Comparison of ENCODE assay signal across 21 cellular contexts in the genomic region with DNA sequence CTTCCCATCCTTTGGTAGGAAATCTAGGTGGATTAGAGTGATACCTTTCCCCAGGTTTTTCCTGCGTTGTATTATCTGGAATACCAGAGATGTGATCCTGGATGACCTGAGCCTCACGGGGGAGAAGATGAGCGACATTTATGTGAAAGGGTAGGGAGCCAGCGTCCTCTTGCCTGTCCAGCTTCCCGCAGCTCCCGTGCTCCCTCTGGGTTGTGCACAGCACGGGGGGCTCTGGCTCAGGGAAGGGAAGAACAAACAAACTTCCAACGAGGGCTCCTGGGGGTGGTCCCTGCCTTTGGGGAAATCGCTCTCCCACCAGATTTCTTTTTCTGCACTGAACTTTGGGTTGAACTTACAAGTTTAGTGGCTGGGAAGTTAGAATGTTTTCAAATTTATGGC.
DNase-seq lines count a peak whose midpoint lies in the region; ATAC-seq, FAIRE-seq and TF ChIP-seq lines count a peak whose summit lies in the region.
"Had no signal": no experiment of that assay in that cellular context is flagged by ENCODE, and none has a peak within 500 bp of the region (broad histone marks: within the 10 kb centered on the region; RNA-seq: fewer than 3 reads in every experiment).

No MANE protein-coding gene starts in this region.

- TF ChIP-seq POLR2A in spleen (IDR thresholded peaks at IDR 0.05) = no peak

- H3K27ac ChIP-seq in right atrium auricular region (no peak overlapping the region), kidney (ENCODE audit: low read depth in 2 of 2, low read length in 2 of 2) (no peak overlapping the region), spleen (no peak overlapping the region), GM23248 (no peak overlapping the region)
- H3K27ac ChIP-seq: A549, BLaER1 had no signal

- H3F3A ChIP-seq in GM23248 (ENCODE audit: insufficient read depth) = no peaks in the 10 kb centered on the region

- no peak for TF ChIP-seq CTCF in right atrium auricular region (IDR thresholded peaks at IDR 0.05)
- no peak for TF ChIP-seq CTCF in kidney (IDR thresholded peaks at IDR 0.05; ENCODE audit: borderline replicate concordance, extremely low read depth, insufficient read depth)
- TF ChIP-seq CTCF in spleen (IDR thresholded peaks at IDR 0.05 in 8 of 11, conservative IDR thresholded peaks at IDR 0.05 in 3 of 11) = no peak

- no peaks in the 10 kb centered on the region for H3K4me1 ChIP-seq in right atrium auricular region
- H3K4me1 ChIP-seq in kidney (ENCODE audit: control insufficient read depth in 1 of 2, insufficient read depth in 1 of 2, low read depth in 1 of 2, low read length in 2 of 2) = no peaks in the 10 kb centered on the region
- peaks cover 0 to 19% (median 5%) of the 10 kb centered on the region in 6 donors for H3K4me1 ChIP-seq in spleen
- H3K4me1 ChIP-seq in GM23248 (ENCODE audit: insufficient read depth) = no peaks in the 10 kb centered on the region
- H3K4me1 ChIP-seq: A549, BLaER1, HAP-1 had no signal

- no peaks in the 10 kb centered on the region for H3K27me3 ChIP-seq in right atrium auricular region
- H3K27me3 ChIP-seq in spleen (replicated peaks in 1 of 7) = no peaks in the 10 kb centered on the region
- no peaks in the 10 kb centered on the region for H3K27me3 ChIP-seq in GM23248 (replicated peaks; ENCODE audit: insufficient read depth)
- H3K27me3 ChIP-seq: BLaER1 had no signal

- DNase-seq in left ventricle myocardium superior = peak; percentile 5
- no peak for DNase-seq in right atrium auricular region (ENCODE audit: low spot score)
- peak; percentile 40 for DNase-seq in ecto neural progenitor cell (ENCODE audit: low spot score)
- DNase-seq in kidney = peak; percentile 48
- DNase-seq in spleen = peak; percentile 59
- DNase-seq in GM23248 = no peak
- DNase-seq in KBM-7 = no peak
- no peak for DNase-seq in T-helper 2 cell treated with Interferon-gamma antibody and Interleukin-4, amounts not matched to agents 5 μg/mL and 100 μg/mL, for 36 hours (ENCODE audit: low spot score)
- DNase-seq: AML-193; CD4-positive, CD25-positive, alpha-beta regulatory T cell; DMS153; DMS79 treated with DMSO at 0.1 percent for 48 hours; EL; GOT3 had no signal

- intact Hi-C loops in left ventricle myocardium superior (cut with micrococcal nuclease) = no loop called here
- intact Hi-C loops in kidney (cut with DNase I) = no loop called here
- intact Hi-C loops in spleen (cut with DNase I; ENCODE audit: low total_unique reads) = no loop called here

- no peaks in the 10 kb centered on the region for H3K79me2 ChIP-seq in GM23248 (ENCODE audit: insufficient read depth)

- no peaks in the 10 kb centered on the region for H3K27me3 Mint-ChIP-seq in T-helper 2 cell treated with Interferon-gamma antibody and Interleukin-4, amounts not matched to agents 5 μg/mL and 100 μg/mL, for 36 hours (ENCODE audit: low read depth)
- H3K27me3 Mint-ChIP-seq: CD4-positive, CD25-positive, alpha-beta regulatory T cell had no signal

- no peak overlapping the region for H3K4me2 ChIP-seq in GM23248 (ENCODE audit: unreplicated experiment)
- H3K4me2 ChIP-seq: A549, BLaER1 had no signal

- H3K9me3 Mint-ChIP-seq in T-helper 2 cell treated with Interferon-gamma antibody and Interleukin-4, amounts not matched to agents 5 μg/mL and 100 μg/mL, for 36 hours = no peaks in the 10 kb centered on the region
- H3K9me3 Mint-ChIP-seq: IgD-negative memory B cell had no signal

- no peak overlapping the region for H2AFZ ChIP-seq in GM23248

- no peaks in the 10 kb centered on the region for H3K36me3 Mint-ChIP-seq in T-helper 2 cell treated with Interferon-gamma antibody and Interleukin-4, amounts not matched to agents 5 μg/mL and 100 μg/mL, for 36 hours (ENCODE audit: low read depth)
- H3K36me3 Mint-ChIP-seq: CD4-positive, CD25-positive, alpha-beta regulatory T cell; IgD-negative memory B cell had no signal

- no peaks in the 10 kb centered on the region for H4K20me1 ChIP-seq in GM23248 (ENCODE audit: insufficient read depth)
- H4K20me1 ChIP-seq: BLaER1 had no signal

- no peak overlapping the region for H3K27ac Mint-ChIP-seq in T-helper 2 cell treated with Interferon-gamma antibody and Interleukin-4, amounts not matched to agents 5 μg/mL and 100 μg/mL, for 36 hours
- H3K27ac Mint-ChIP-seq: IgD-negative memory B cell had no signal

- H3K4me3 Mint-ChIP-seq in T-helper 2 cell treated with Interferon-gamma antibody and Interleukin-4, amounts not matched to agents 5 μg/mL and 100 μg/mL, for 36 hours = no peak overlapping the region
- H3K4me3 Mint-ChIP-seq: CD4-positive, CD25-positive, alpha-beta regulatory T cell; IgD-negative memory B cell had no signal

- in situ Hi-C loops in GM23248 (cut with MboI) (no loop called here), KBM-7 (cut with MboI; ENCODE audit: low pct_unique_long_range_greater_than_20kb, low sequenced_read_pairs) (no loop called here)

- H3K9ac ChIP-seq in kidney (ENCODE audit: low read length in 2 of 2) (no peak overlapping the region), GM23248 (no peak overlapping the region)
- H3K9ac ChIP-seq: BLaER1 had no signal

- H3K4me3 ChIP-seq in right atrium auricular region (no peak overlapping the region), kidney (ENCODE audit: low read length in 2 of 2) (no peak overlapping the region), spleen (no peak overlapping the region), GM23248 (no peak overlapping the region)
- H3K4me3 ChIP-seq: A549, BLaER1, HAP-1 had no signal

- H3K9me2 ChIP-seq in GM23248 (ENCODE audit: insufficient read depth) = no peaks in the 10 kb centered on the region

- 78 to 92% (median 89%) methylated on average over 9 of the region's 9 CpGs for WGBS in spleen, 5 donors
- 78 to 83% methylated on average over 9 of the region's 9 CpGs for WGBS in GM23248 (ENCODE audit: low coverage in 1 of 2, low lambda C conversion rate in 2 of 2, missing lambda C conversion rate in 2 of 2), 2 experiments

- H3K36me3 ChIP-seq in right atrium auricular region (peaks cover 49% of the 10 kb centered on the region), kidney (ENCODE audit: control insufficient read depth in 1 of 2, insufficient read depth in 2 of 2, low read length in 2 of 2) (no peaks in the 10 kb centered on the region), spleen (peaks cover 0 to 100% (median 30%) of the 10 kb centered on the region in 6 donors), GM23248 (ENCODE audit: low read depth) (no peaks in the 10 kb centered on the region)
- H3K36me3 ChIP-seq: BLaER1, HAP-1 had no signal

- FAIRE-seq in kidney (lab: Jason Lieb, UNC) = no peak
- FAIRE-seq: A549, D721Med, G401.6, GM12891 had no signal

- no peaks in the 10 kb centered on the region for H3K9me3 ChIP-seq in right atrium auricular region
- H3K9me3 ChIP-seq in kidney (ENCODE audit: control insufficient read depth in 1 of 2, low read length in 2 of 2) = no peaks in the 10 kb centered on the region
- H3K9me3 ChIP-seq in spleen = no peaks in the 10 kb centered on the region
- H3K9me3 ChIP-seq in GM23248 (ENCODE audit: low read depth) = no peaks in the 10 kb centered on the region
- H3K9me3 ChIP-seq: A549, BLaER1, HAP-1 had no signal

- ATAC-seq in left ventricle myocardium superior = no peak
- ATAC-seq: A549 had no signal

- H3K4me1 Mint-ChIP-seq in T-helper 2 cell treated with Interferon-gamma antibody and Interleukin-4, amounts not matched to agents 5 μg/mL and 100 μg/mL, for 36 hours (ENCODE audit: low read depth) = no peaks in the 10 kb centered on the region
- H3K4me1 Mint-ChIP-seq: CD4-positive, CD25-positive, alpha-beta regulatory T cell had no signal

Comparison
In these comparisons a context has a peak if more than half of its experiments do, and no peak if none do; other contexts are left out.
1. DNase-seq: peak in left ventricle myocardium superior (single experiment), ecto neural progenitor cell (single experiment), kidney (single experiment) and spleen (single experiment); none in right atrium auricular region (single experiment), GM23248 (single experiment), KBM-7 (single experiment) and T-helper 2 cell treated with Interferon-gamma antibody and Interleukin-4, amounts not matched to agents 5 μg/mL and 100 μg/mL, for 36 hours (single experiment).